Comparison of ENCODE assay signal across 13 cellular contexts in the genomic region with DNA sequence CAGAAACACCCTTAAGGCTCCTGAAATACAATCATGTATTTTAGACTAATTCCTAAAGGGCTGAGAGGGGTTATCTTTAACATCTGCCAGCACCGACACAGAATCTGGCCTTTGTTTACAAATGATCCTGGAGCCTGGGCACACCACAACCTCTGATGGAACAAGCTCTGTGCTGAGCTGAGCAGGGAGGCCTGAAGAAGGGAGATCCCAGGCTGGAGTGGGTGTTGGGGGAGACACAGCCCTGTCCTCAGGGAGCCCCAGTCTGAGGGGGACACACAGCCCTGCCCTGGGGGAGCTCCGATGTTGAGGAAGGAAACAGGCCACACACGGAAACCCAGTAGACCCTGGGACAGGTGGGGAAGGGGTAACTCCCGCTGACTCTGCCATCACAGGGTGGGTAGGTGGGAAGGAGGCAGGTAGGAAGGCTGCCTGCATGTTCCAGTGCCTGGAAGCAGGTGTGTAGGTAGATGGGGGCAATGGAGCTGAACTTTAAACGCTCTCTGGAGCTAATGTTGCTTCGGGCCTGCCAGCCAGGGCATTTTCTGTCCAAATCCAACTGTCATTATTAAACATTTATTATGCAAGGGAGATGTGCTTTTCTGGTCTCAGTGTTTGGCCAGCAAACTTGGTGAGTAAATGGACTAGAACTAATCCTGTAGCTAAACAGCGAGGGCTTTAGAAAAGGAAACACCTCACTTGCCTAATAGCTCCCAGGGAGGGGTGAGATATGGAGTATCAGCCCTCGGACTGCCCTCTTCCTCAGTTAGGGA.
DNase-seq lines count a peak whose midpoint lies in the region; ATAC-seq, FAIRE-seq and TF ChIP-seq lines count a peak whose summit lies in the region.
"Had no signal": no experiment of that assay in that cellular context is flagged by ENCODE, and none has a peak within 500 bp of the region (broad histone marks: within the 10 kb centered on the region; RNA-seq: fewer than 3 reads in every experiment).

No MANE protein-coding gene starts in this region.

- no peaks in the 10 kb centered on the region for H3K9me3 Mint-ChIP-seq in Caco-2 (ENCODE audit: unreplicated experiment)
- H3K9me3 Mint-ChIP-seq: activated naive CD8-positive, alpha-beta T cell treated with anti-CD3 and anti-CD28 coated beads, Interleukin-2, amount 10 ng/mL, durations not matched to agents 7 days and 5 days had no signal

- 79 to 85% methylated on average over 8 of the region's 8 CpGs for WGBS in pancreas, 2 donors

- H3K9me3 ChIP-seq in Caco-2 (no peaks in the 10 kb centered on the region), pancreas (no peaks in the 10 kb centered on the region), left ventricle myocardium inferior (replicated peaks) (no peaks in the 10 kb centered on the region)
- H3K9me3 ChIP-seq: ovary had no signal

- no peaks in the 10 kb centered on the region for H3K27me3 Mint-ChIP-seq in Caco-2 (ENCODE audit: insufficient read depth, unreplicated experiment)

- H3K27ac Mint-ChIP-seq in Caco-2 (ENCODE audit: unreplicated experiment): peak overlapping the region; percentile 69
- H3K27ac Mint-ChIP-seq: activated naive CD8-positive, alpha-beta T cell treated with anti-CD3 and anti-CD28 coated beads, Interleukin-2, amount 10 ng/mL, durations not matched to agents 7 days and 5 days had no signal

- H3K4me3 ChIP-seq in Caco-2 (ENCODE audit: low read depth, low read length) (no peak overlapping the region), pancreas (no peak overlapping the region), left ventricle myocardium inferior (no peak overlapping the region)
- H3K4me3 ChIP-seq: ovary had no signal

- no peak for FAIRE-seq in pancreas (lab: Jason Lieb, UNC)
- FAIRE-seq: endothelial cell of umbilical vein had no signal

- no peaks in the 10 kb centered on the region for H3K4me1 ChIP-seq in Caco-2
- H3K4me1 ChIP-seq in pancreas: no peaks in the 10 kb centered on the region
- peaks cover 5% of the 10 kb centered on the region for H3K4me1 ChIP-seq in left ventricle myocardium inferior

- H3K36me3 Mint-ChIP-seq in Caco-2 (ENCODE audit: insufficient read depth, unreplicated experiment): no peaks in the 10 kb centered on the region
- H3K36me3 Mint-ChIP-seq: activated naive CD8-positive, alpha-beta T cell treated with anti-CD3 and anti-CD28 coated beads, Interleukin-2, amount 10 ng/mL, durations not matched to agents 7 days and 5 days had no signal

- DNase-seq in Caco-2 (peak in 1 of 2 experiments; percentile 22), NCI-H446 (lab: John Stamatoyannopoulos, UW) (peak; percentile 17 to 43), fibroblast of gingiva (ENCODE audit: low read depth) (peak; percentile 70), pancreas (peak in 1 of 6 donors; percentile 35), NCI-H2029 treated with DMSO at 0.1 percent for 48 hours (lab: John Stamatoyannopoulos, UW) (no peak), left ventricle myocardium inferior (no peak), NCI-H1694 (lab: John Stamatoyannopoulos, UW) (no peak)
- DNase-seq: activated naive CD8-positive, alpha-beta T cell treated with anti-CD3 and anti-CD28 coated beads, Interleukin-2, amount 10 ng/mL, durations not matched to agents 7 days and 5 days; NCI-H187; stimulated activated CD4-positive, alpha-beta T cell treated with anti-CD3 and anti-CD28 coated beads, Interleukin-1b, Interleukin-23, amount 100 ng/mL, for 48 hours had no signal

- BruUV-seq in Caco-2 (replicated peaks; lab: Mats Ljungman, UMichigan): no TSS peak

- peaks cover 16% of the 10 kb centered on the region for H3K4me1 Mint-ChIP-seq in Caco-2 (ENCODE audit: low read depth, unreplicated experiment)

- H3K27ac ChIP-seq in pancreas: no peak overlapping the region
- no peak overlapping the region for H3K27ac ChIP-seq in left ventricle myocardium inferior (replicated peaks)
- H3K27ac ChIP-seq: ovary had no signal

- CTCF ChIA-PET in Caco-2 (lab: Charles Lee): interaction anchor here (1.1 to 1.5 kb wide), 3 partner anchors 26 to 44 kb away, joined by 4 to 7 read pairs (median 5); no protein-coding TSS in a partner anchor

- no peaks in the 10 kb centered on the region; the same call in 1 of the 2 replicates for H3K36me3 ChIP-seq in Caco-2 (ENCODE audit: control insufficient read depth, insufficient read depth, low read length)
- no peaks in the 10 kb centered on the region for H3K36me3 ChIP-seq in pancreas
- no peaks in the 10 kb centered on the region for H3K36me3 ChIP-seq in left ventricle myocardium inferior
- H3K36me3 ChIP-seq: ovary had no signal

- ATAC-seq in pancreas (peak in 3 of 4 donors; percentile 55 to 83 (median 81)), GM19351 (IDR thresholded peaks at IDR 0.05; ENCODE audit: unreplicated experiment) (no peak)

- intact Hi-C loops in Caco-2 (cut with micrococcal nuclease; ENCODE audit: unreplicated experiment) (no loop called here), pancreas (cut with DNase I) (no loop called here), left ventricle myocardium inferior (cut with micrococcal nuclease) (no loop called here)

- TF ChIP-seq CTCF in Caco-2 (IDR thresholded peaks at IDR 0.05; ENCODE audit: insufficient read depth in 1 of 2, low read depth in 1 of 2, low read length in 1 of 2, severe bottlenecking in 1 of 2, unreplicated experiment in 1 of 2) (no peak), pancreas (IDR thresholded peaks at IDR 0.05) (no peak), left ventricle myocardium inferior (IDR thresholded peaks at IDR 0.05; ENCODE audit: borderline replicate concordance) (no peak)

- no peaks in the 10 kb centered on the region for H3K27me3 ChIP-seq in Caco-2 (replicated peaks; ENCODE audit: control insufficient read depth, insufficient read depth, low read length)
- H3K27me3 ChIP-seq in pancreas: no peaks in the 10 kb centered on the region
- H3K27me3 ChIP-seq in left ventricle myocardium inferior (ENCODE audit: low read depth): no peaks in the 10 kb centered on the region
- H3K27me3 ChIP-seq: ovary had no signal

- H3K4me3 Mint-ChIP-seq in Caco-2 (ENCODE audit: unreplicated experiment): no peak overlapping the region
- H3K4me3 Mint-ChIP-seq: activated naive CD8-positive, alpha-beta T cell treated with anti-CD3 and anti-CD28 coated beads, Interleukin-2, amount 10 ng/mL, durations not matched to agents 7 days and 5 days had no signal

- POLR2A ChIA-PET in Caco-2 (lab: Charles Lee): no interaction called here

Comparison
In these comparisons a context has a peak if more than half of its experiments do, and no peak if none do; other contexts are left out.
1. DNase-seq: peak in NCI-H446 (2 of 2) and fibroblast of gingiva (single experiment); none in NCI-H2029 treated with DMSO at 0.1 percent for 48 hours (single experiment), left ventricle myocardium inferior (single experiment) and NCI-H1694 (single experiment).